In genomic region chr11:68213135-68213515, GRCh38 we compare ENCODE assay signal across 8 cellular contexts. TPM values are rescaled to one million over a fixed set of nuclear protein-coding genes. Genes with fewer than 3 reads are reported as not detected.
A peak's percentile ranks its signal among the peaks of the same experiment; 100 is the strongest.
DNase-seq lines count a peak whose midpoint lies in the region; ATAC-seq lines count a peak whose summit lies in the region.

TSS of gene KMT5B (minus strand) at chr11:68213296. CDS start at chr11:68190076, 23,220 bp downstream.

- DNase-seq in DMS53 treated with DMSO at 0.1 percent for 48 hours (lab: John Stamatoyannopoulos, UW; ENCODE audit: unreplicated experiment) (peak; percentile 33), DMS53 (lab: John Stamatoyannopoulos, UW) (no peak), T-helper 9 cell (peak; percentile 48), cerebellum (ENCODE audit: low spot score) (no peak), left lobe of liver (ENCODE audit: low spot score) (peak; percentile 74), cerebellar nuclear complex (lab: John Stamatoyannopoulos, UW) (no peak)
- DNase-seq in stimulated activated CD4-positive, alpha-beta T cell treated with anti-CD3 and anti-CD28 coated beads, Interleukin-2, amount 100 ng/mL, for 48 hours = peak; percentile 50 to 53

- peak; percentile 16 for ATAC-seq in HG03342 (IDR thresholded peaks at IDR 0.05; ENCODE audit: unreplicated experiment)
- ATAC-seq in left lobe of liver = no peak

RNA-seq across cellular contexts. Expression of gene KMT5B, which starts in this region (rescaled TPM):
- total RNA-seq in cerebellum (105 TPM), left lobe of liver (19.3 TPM)

Comparison
In these comparisons a context has a peak if more than half of its experiments do, and no peak if none do; other contexts are left out.
1. DNase-seq: peak in DMS53 treated with DMSO at 0.1 percent for 48 hours (single experiment), T-helper 9 cell (single experiment), left lobe of liver (single experiment) and stimulated activated CD4-positive, alpha-beta T cell treated with anti-CD3 and anti-CD28 coated beads, Interleukin-2, amount 100 ng/mL, for 48 hours (2 of 2); none in DMS53 (single experiment), cerebellum (single experiment) and cerebellar nuclear complex (0 of 2).